Comparison of ENCODE assay signal across 19 cellular contexts in genomic region chr3:148101061-148101460, GRCh38.
DNase-seq lines count a peak whose midpoint lies in the region; TF ChIP-seq lines count a peak whose summit lies in the region.
"Had no signal": no experiment of that assay in that cellular context is flagged by ENCODE, and none has a peak within 500 bp of the region (broad histone marks: within the 10 kb centered on the region; RNA-seq: fewer than 3 reads in every experiment).

No MANE protein-coding gene starts in this region.

- H3K27ac ChIP-seq in SK-N-SH (ENCODE audit: low read depth in 2 of 2, low read length in 1 of 2) (peak overlapping the region in 1 of 2 experiments; percentile 22; a peak in 1 of 4 replicates), ascending aorta (no peak overlapping the region)
- H3K27ac ChIP-seq: BLaER1, lower lobe of right lung, parathyroid adenoma, Peyer's patch had no signal

- no peak for TF ChIP-seq RAD21 in SK-N-SH (IDR thresholded peaks at IDR 0.05; ENCODE audit: low read length)

- TF ChIP-seq CTCF in SK-N-SH (IDR thresholded peaks at IDR 0.05) (no peak), fibroblast of mammary gland (conservative IDR thresholded peaks at IDR 0.05; ENCODE audit: control insufficient read depth, insufficient read depth, low read depth, low read length) (no peak), retinal pigment epithelial cell (conservative IDR thresholded peaks at IDR 0.05; ENCODE audit: low read depth, low read length) (no peak), ascending aorta (IDR thresholded peaks at IDR 0.05) (no peak)

- H3K4me1 ChIP-seq in SK-N-SH (ENCODE audit: control insufficient read depth in 1 of 2, insufficient read depth in 2 of 2, low read depth in 1 of 2, low read length in 1 of 2) (peaks cover 0 to 3% of the 10 kb centered on the region in 2 experiments; a peak in 1 of 4 replicates), ascending aorta (no peaks in the 10 kb centered on the region)
- H3K4me1 ChIP-seq: BLaER1, lower lobe of right lung, parathyroid adenoma, Peyer's patch had no signal

- no peak for TF ChIP-seq EP300 in SK-N-SH (IDR thresholded peaks at IDR 0.05; ENCODE audit: borderline replicate concordance in 1 of 2, low read depth in 1 of 2, low read length in 1 of 2)

- peaks cover 4% of the 10 kb centered on the region for H3F3A ChIP-seq in SK-N-SH (replicated peaks; ENCODE audit: insufficient read depth)

- H3K27me3 ChIP-seq in SK-N-SH (ENCODE audit: insufficient read depth) (no peaks in the 10 kb centered on the region), ascending aorta (no peaks in the 10 kb centered on the region)
- H3K27me3 ChIP-seq: BLaER1, Peyer's patch had no signal

- 10% methylated on average over 1 of the region's 1 CpG for WGBS in SK-N-SH (ENCODE audit: low lambda C conversion rate)

- DNase-seq in ELR (ENCODE audit: low read depth) (peak; percentile 8), SK-N-SH (peak; percentile 6), fibroblast of mammary gland (ENCODE audit: low read depth) (peak; percentile 84), retinal pigment epithelial cell (ENCODE audit: low read depth) (peak; percentile 40), ascending aorta (ENCODE audit: low spot score in 2 of 2) (no peak), SKM-1 (lab: John Stamatoyannopoulos, UW; ENCODE audit: unreplicated experiment) (no peak), NCI-H2171 (lab: John Stamatoyannopoulos, UW) (no peak)
- no peak for DNase-seq in activated CD4-positive, alpha-beta T cell treated with anti-CD3 and anti-CD28 coated beads, Interleukin-2, amount 50 U/mL, for 4 hours
- DNase-seq: activated gamma-delta T cell treated with Interleukin-2 at 50 U/mL for 16 hours; amygdala; Calu3; H9; lower lobe of right lung; NCI-H146; NCI-H345; Peyer's patch; stimulated activated naive CD8-positive, alpha-beta T cell treated with anti-CD3 and anti-CD28 coated beads, Interleukin-15, amount 100 ng/mL, for 72 hours had no signal

- POLR2A ChIA-PET in SK-N-SH (lab: Yijun Ruan, JAX), result no interaction called here

- CTCF ChIA-PET in SK-N-SH (lab: Yijun Ruan, JAX), result interaction anchor here (0.6 to 1.3 kb wide), 3 partner anchors 23 to 909 kb away, joined by 3 to 5 read pairs (median 3); no protein-coding TSS in a partner anchor

- no peaks in the 10 kb centered on the region for H3K79me2 ChIP-seq in SK-N-SH (ENCODE audit: insufficient read depth)
- H3K79me2 ChIP-seq: parathyroid adenoma had no signal

- H2AFZ ChIP-seq in SK-N-SH (ENCODE audit: low read depth), result peak overlapping the region; percentile 8; the same call in 1 of the 2 replicates
- H2AFZ ChIP-seq: parathyroid adenoma had no signal

- H3K4me2 ChIP-seq in SK-N-SH, result no peak overlapping the region
- H3K4me2 ChIP-seq: BLaER1 had no signal

- intact Hi-C loops in ascending aorta (cut with DNase I), result no loop called here

- no peaks in the 10 kb centered on the region for H4K20me1 ChIP-seq in SK-N-SH (ENCODE audit: insufficient read depth)
- H4K20me1 ChIP-seq: BLaER1 had no signal

- H3K9ac ChIP-seq in SK-N-SH, result no peak overlapping the region
- H3K9ac ChIP-seq: BLaER1, parathyroid adenoma had no signal

- H3K9me2 ChIP-seq in SK-N-SH, result no peaks in the 10 kb centered on the region

- H3K9me3 ChIP-seq in SK-N-SH (no peaks in the 10 kb centered on the region), ascending aorta (no peaks in the 10 kb centered on the region)
- H3K9me3 ChIP-seq: BLaER1, lower lobe of right lung, Peyer's patch had no signal

- H3K36me3 ChIP-seq in SK-N-SH (replicated peaks in 1 of 2; ENCODE audit: control insufficient read depth in 1 of 2, insufficient read depth in 2 of 2, low read length in 1 of 2), result no peaks in the 10 kb centered on the region
- H3K36me3 ChIP-seq in ascending aorta, result no peaks in the 10 kb centered on the region
- H3K36me3 ChIP-seq: BLaER1, lower lobe of right lung, Peyer's patch had no signal

- H3K4me3 ChIP-seq in SK-N-SH (ENCODE audit: low read depth in 2 of 2, low read length in 1 of 2), result no peak overlapping the region
- no peak overlapping the region for H3K4me3 ChIP-seq in fibroblast of mammary gland (ENCODE audit: control insufficient read depth, low read depth, low read length)
- H3K4me3 ChIP-seq in retinal pigment epithelial cell (ENCODE audit: low read length), result no peak overlapping the region
- H3K4me3 ChIP-seq in ascending aorta, result no peak overlapping the region
- H3K4me3 ChIP-seq: BLaER1, lower lobe of right lung, Peyer's patch had no signal

TF ChIP-seq in SK-N-SH, 30 proteins besides CTCF, POLR2A, EP300 and RAD21:
- TF ChIP-seq GATA2 (CRISPR knock-in tag; IDR thresholded peaks at IDR 0.05) (no peak), SIN3A (IDR thresholded peaks at IDR 0.05; ENCODE audit: borderline replicate concordance, low read depth, low read length) (no peak), RCOR1 (IDR thresholded peaks at IDR 0.05; ENCODE audit: low read length) (no peak), USF2 (IDR thresholded peaks at IDR 0.05; ENCODE audit: borderline replicate concordance, low read depth, low read length) (no peak)
TF ChIP-seq in SK-N-SH: peak in this region for 0.

Comparison
In these comparisons a context has a peak if more than half of its experiments do, and no peak if none do; other contexts are left out.
1. DNase-seq: peak in ELR (single experiment), SK-N-SH (single experiment), fibroblast of mammary gland (single experiment) and retinal pigment epithelial cell (single experiment); none in ascending aorta (0 of 2), activated CD4-positive, alpha-beta T cell treated with anti-CD3 and anti-CD28 coated beads, Interleukin-2, amount 50 U/mL, for 4 hours (0 of 2), SKM-1 (single experiment) and NCI-H2171 (single experiment).